ENCODE assay signal across 8 cellular contexts in genomic region chr9:38066907-38067610, GRCh38. TPM values are rescaled to one million over a fixed set of nuclear protein-coding genes. Genes with fewer than 3 reads are reported as not detected.
DNase-seq lines count a peak whose midpoint lies in the region; ATAC-seq, FAIRE-seq and TF ChIP-seq lines count a peak whose summit lies in the region.

No MANE protein-coding gene starts in this region.

- TF ChIP-seq POLR2A in Peyer's patch (IDR thresholded peaks at IDR 0.05) = peak in 1 of 2 donors; percentile 41

- no peak for TF ChIP-seq CTCF in Peyer's patch (IDR thresholded peaks at IDR 0.05)
- TF ChIP-seq CTCF in bronchial epithelial cell (IDR thresholded peaks at IDR 0.05; ENCODE audit: insufficient read depth, low read length, severe bottlenecking) = no peak

- FAIRE-seq in bronchial epithelial cell (lab: Jason Lieb, UNC) = no peak

- no peaks in the 10 kb centered on the region for H3K27me3 ChIP-seq in Peyer's patch
- no peaks in the 10 kb centered on the region for H3K27me3 ChIP-seq in bronchial epithelial cell (ENCODE audit: control insufficient read depth, insufficient read depth, low read length)

- DNase-seq in GM03348 (ENCODE audit: low spot score) (peak; percentile 60), Peyer's patch (peak; percentile 20 to 80 (median 75)), bronchial epithelial cell (ENCODE audit: low read depth) (peak; percentile 38), left kidney (ENCODE audit: low read depth, low spot score) (peak; percentile 81), NCI-H510A (lab: John Stamatoyannopoulos, UW) (no peak), Ammon's horn (ENCODE audit: low spot score) (no peak)
- DNase-seq in stimulated activated CD4-positive, alpha-beta T cell treated with anti-CD3 and anti-CD28 coated beads, Interleukin-4, amount 100 ng/mL, for 4 hours = peak; percentile 3 to 16

- no peak for ATAC-seq in GM21825 (IDR thresholded peaks at IDR 0.05; ENCODE audit: unreplicated experiment)

- H3K4me3 ChIP-seq in Peyer's patch (peak overlapping the region; percentile 92 to 98 (median 95)), bronchial epithelial cell (ENCODE audit: low read depth, low read length) (peak overlapping the region; percentile 81)

- H3K4me1 ChIP-seq in Peyer's patch = peaks cover 0 to 54% (median 15%) of the 10 kb centered on the region in 4 donors

- no peaks in the 10 kb centered on the region for H3K9me3 ChIP-seq in Peyer's patch

- H3K27ac ChIP-seq in Peyer's patch = peak overlapping the region; percentile 82 to 98 (median 94)

- H3K36me3 ChIP-seq in Peyer's patch = no peaks in the 10 kb centered on the region
- no peaks in the 10 kb centered on the region for H3K36me3 ChIP-seq in bronchial epithelial cell (ENCODE audit: control insufficient read depth, insufficient read depth, low read length)

RNA-seq across cellular contexts. Expression of gene SHB, which starts 2.0 kb away (rescaled TPM):
- 10 to 100 TPM; 14.5 to 31.1 (median 25.6) TPM for total RNA-seq in Peyer's patch
- 14.5 and 16.6 TPM in 2 replicates for total RNA-seq in bronchial epithelial cell

Comparison
In these comparisons a context has a peak if more than half of its experiments do, and no peak if none do; other contexts are left out.
1. DNase-seq: peak in GM03348 (single experiment), Peyer's patch (3 of 3), bronchial epithelial cell (single experiment), left kidney (single experiment) and stimulated activated CD4-positive, alpha-beta T cell treated with anti-CD3 and anti-CD28 coated beads, Interleukin-4, amount 100 ng/mL, for 4 hours (2 of 2); none in NCI-H510A (single experiment) and Ammon's horn (single experiment).